In genomic region chr3:157107644-157108133, GRCh38 we compare ENCODE assay signal across 1 cellular context.
TF ChIP-seq lines count a peak whose summit lies in the region.

No MANE protein-coding gene starts in this region.

TF ChIP-seq in K562, 482 proteins besides CTCF, POLR2A, EP300 and RAD21 (continued from another document and continues in another):
- TF ChIP-seq USF2 (CRISPR knock-in tag; IDR thresholded peaks at IDR 0.05): peak; percentile 65
- TF ChIP-seq ZBTB49 (CRISPR knock-in tag; IDR thresholded peaks at IDR 0.05; ENCODE audit: borderline replicate concordance): no peak
- no peak for TF ChIP-seq ZNF699 (CRISPR knock-in tag; IDR thresholded peaks at IDR 0.05; ENCODE audit: insufficient replicate concordance)
- no peak for TF ChIP-seq ID3 (CRISPR knock-in tag; IDR thresholded peaks at IDR 0.05)
- peak; percentile 74; the same call in 1 of the 2 replicates for TF ChIP-seq ID3 (tag; IDR thresholded peaks at IDR 0.05)
- TF ChIP-seq TCF3 (CRISPR knock-in tag; IDR thresholded peaks at IDR 0.05): peak; percentile 71
- TF ChIP-seq GTF3C2 (IDR thresholded peaks at IDR 0.05; ENCODE audit: borderline replicate concordance, extremely low read depth, insufficient read length): no peak
- TF ChIP-seq POU5F1 (IDR thresholded peaks at IDR 0.05; ENCODE audit: borderline replicate concordance, low read depth, low read length, partially characterized antibody): no peak
- TF ChIP-seq NR2C2 (CRISPR knock-in tag; IDR thresholded peaks at IDR 0.05): no peak
- peak; percentile 68 for TF ChIP-seq NR2C2 (tag; IDR thresholded peaks at IDR 0.05)
- no peak for TF ChIP-seq ZNF174 (CRISPR knock-in tag; IDR thresholded peaks at IDR 0.05)
- TF ChIP-seq GABPA (tag; conservative IDR thresholded peaks at IDR 0.05; ENCODE audit: low read depth): peak; percentile 54; the same call in 1 of the 2 replicates
- TF ChIP-seq HOMEZ (CRISPR knock-in tag; IDR thresholded peaks at IDR 0.05): no peak
- TF ChIP-seq AFF4 (CRISPR knock-in tag; IDR thresholded peaks at IDR 0.05): no peak
- TF ChIP-seq ZNF12 (CRISPR knock-in tag; IDR thresholded peaks at IDR 0.05): no peak
- no peak for TF ChIP-seq ZNF717 (CRISPR knock-in tag; IDR thresholded peaks at IDR 0.05)
- peak; percentile 62; the same call in 1 of the 2 replicates for TF ChIP-seq ZNF395 (CRISPR knock-in tag; IDR thresholded peaks at IDR 0.05)
- no peak for TF ChIP-seq MYNN (IDR thresholded peaks at IDR 0.05)
- TF ChIP-seq MYNN (CRISPR knock-in tag; IDR thresholded peaks at IDR 0.05): no peak
- TF ChIP-seq ATF1 (CRISPR knock-in tag; IDR thresholded peaks at IDR 0.05): no peak
- peak; percentile 46; the same call in 1 of the 2 replicates for TF ChIP-seq ATF1 (tag; IDR thresholded peaks at IDR 0.05)
- TF ChIP-seq ZNF780A (CRISPR knock-in tag; IDR thresholded peaks at IDR 0.05): no peak
- TF ChIP-seq ARID4B (CRISPR knock-in tag; IDR thresholded peaks at IDR 0.05): no peak
- TF ChIP-seq REST (CRISPR knock-in tag; IDR thresholded peaks at IDR 0.05; ENCODE audit: low read depth): no peak
- TF ChIP-seq ZBTB11 (CRISPR knock-in tag; IDR thresholded peaks at IDR 0.05): no peak
